ENCODE assay signal across 19 cellular contexts in genomic region chrX:42242044-42242443, GRCh38.
DNase-seq lines count a peak whose midpoint lies in the region; ATAC-seq and TF ChIP-seq lines count a peak whose summit lies in the region.
"Had no signal": no experiment of that assay in that cellular context is flagged by ENCODE, and none has a peak within 500 bp of the region (broad histone marks: within the 10 kb centered on the region; RNA-seq: fewer than 3 reads in every experiment).

No MANE protein-coding gene starts in this region.

- ATAC-seq in left lung: peak; percentile 30
- no peak for ATAC-seq in CD8-positive, alpha-beta T cell
- ATAC-seq: HCT116 had no signal

- no peak overlapping the region for H3K27ac Mint-ChIP-seq in CD8-positive, alpha-beta T cell
- H3K27ac Mint-ChIP-seq: CD4-positive, alpha-beta T cell; HFFc6 had no signal

- POLR2A ChIA-PET in CD8-positive, alpha-beta T cell (lab: Charles Lee): no interaction called here

- CTCF ChIA-PET in CD8-positive, alpha-beta T cell (lab: Charles Lee): no interaction called here

- no peak overlapping the region for H3K4me3 ChIP-seq in AG10803 (ENCODE audit: low read length)
- H3K4me3 ChIP-seq in left lung: no peak overlapping the region
- H3K4me3 ChIP-seq in MG63: no peak overlapping the region
- no peak overlapping the region for H3K4me3 ChIP-seq in CD8-positive, alpha-beta T cell (ENCODE audit: low read depth, low read length)

- H3K9me3 ChIP-seq in left lung: no peaks in the 10 kb centered on the region
- no peaks in the 10 kb centered on the region for H3K9me3 ChIP-seq in MG63
- no peaks in the 10 kb centered on the region for H3K9me3 ChIP-seq in CD8-positive, alpha-beta T cell (ENCODE audit: low read length)

- H3K9me3 Mint-ChIP-seq in CD8-positive, alpha-beta T cell: no peaks in the 10 kb centered on the region
- H3K9me3 Mint-ChIP-seq: CD4-positive, alpha-beta T cell; HFFc6 had no signal

- H3K4me1 Mint-ChIP-seq in CD8-positive, alpha-beta T cell (ENCODE audit: low read depth): peaks cover 3% of the 10 kb centered on the region

- DNase-seq in AG10803 (ENCODE audit: low read depth): peak; percentile 1
- DNase-seq in GM03348 (ENCODE audit: low spot score): peak; percentile 5
- peak; percentile 8 for DNase-seq in amniotic epithelial cell (ENCODE audit: low read depth)
- DNase-seq in left lung: no peak
- DNase-seq in SW480 (ENCODE audit: low spot score): no peak
- no peak for DNase-seq in MG63
- DNase-seq in activated CD4-positive, alpha-beta T cell treated with anti-CD3 and anti-CD28 coated beads for 48 hours: no peak
- DNase-seq in CD8-positive, alpha-beta T cell: no peak
- DNase-seq: AML-193; CD4-positive, alpha-beta T cell; DMS153; DMS79; GDM1; GOT3; H7; HFFc6 had no signal

- no peak overlapping the region for H3K27ac ChIP-seq in left lung
- no peak overlapping the region for H3K27ac ChIP-seq in CD8-positive, alpha-beta T cell (ENCODE audit: low read depth, low read length)
- H3K27ac ChIP-seq: C4-2B, HL-60 had no signal

- H3K27me3 ChIP-seq in left lung (peaks cover 0 to 3% of the 10 kb centered on the region in 2 donors), MG63 (no peaks in the 10 kb centered on the region)
- no peaks in the 10 kb centered on the region for H3K27me3 ChIP-seq in CD8-positive, alpha-beta T cell (ENCODE audit: insufficient read depth, low read length)

- no peaks in the 10 kb centered on the region for H3K36me3 Mint-ChIP-seq in CD8-positive, alpha-beta T cell

- H3K36me3 ChIP-seq in left lung (no peaks in the 10 kb centered on the region), MG63 (no peaks in the 10 kb centered on the region)
- no peaks in the 10 kb centered on the region for H3K36me3 ChIP-seq in CD8-positive, alpha-beta T cell (ENCODE audit: insufficient read depth, low read length)

- intact Hi-C loops in left lung (cut with DNase I): no loop called here
- intact Hi-C loops in CD8-positive, alpha-beta T cell (cut with DNase I, micrococcal nuclease): no loop called here

- H3K4me1 ChIP-seq in left lung: no peaks in the 10 kb centered on the region
- H3K4me1 ChIP-seq in CD8-positive, alpha-beta T cell (ENCODE audit: insufficient read depth, low read length): no peaks in the 10 kb centered on the region

- no peak overlapping the region for H3K4me3 Mint-ChIP-seq in CD8-positive, alpha-beta T cell
- H3K4me3 Mint-ChIP-seq: CD4-positive, alpha-beta T cell; HFFc6 had no signal

- TF ChIP-seq CTCF in AG10803 (conservative IDR thresholded peaks at IDR 0.05; ENCODE audit: low read length): no peak
- TF ChIP-seq CTCF in left lung (IDR thresholded peaks at IDR 0.05): no peak
- TF ChIP-seq CTCF in CD8-positive, alpha-beta T cell (IDR thresholded peaks at IDR 0.05): no peak

- H3K27me3 Mint-ChIP-seq in CD8-positive, alpha-beta T cell (ENCODE audit: low read depth): no peaks in the 10 kb centered on the region
- H3K27me3 Mint-ChIP-seq: CD4-positive, alpha-beta T cell had no signal

Comparison
In these comparisons a context has a peak if more than half of its experiments do, and no peak if none do; other contexts are left out.
1. DNase-seq: peak in AG10803 (single experiment), GM03348 (single experiment) and amniotic epithelial cell (single experiment); none in left lung (0 of 2), SW480 (single experiment), MG63 (single experiment), activated CD4-positive, alpha-beta T cell treated with anti-CD3 and anti-CD28 coated beads for 48 hours (single experiment) and CD8-positive, alpha-beta T cell (0 of 7).